Comparison of ENCODE assay signal across 8 cellular contexts in genomic region chr1:220874201-220874655, GRCh38. TPM values are rescaled to one million over a fixed set of nuclear protein-coding genes. Genes with fewer than 3 reads are reported as not detected.
DNase-seq lines count a peak whose midpoint lies in the region; TF ChIP-seq lines count a peak whose summit lies in the region.

No MANE protein-coding gene starts in this region.

- H4K5ac ChIP-seq in mesendoderm (ENCODE audit: low read length): no peak overlapping the region

- H2BK120ac ChIP-seq in mesendoderm (ENCODE audit: low read depth, low read length): no peak overlapping the region

- no peaks in the 10 kb centered on the region for H3K36me3 ChIP-seq in mesendoderm (ENCODE audit: control insufficient read depth, insufficient read depth, low read length)

- no peak overlapping the region for H3K56ac ChIP-seq in mesendoderm (ENCODE audit: low read length)

- H3K27ac ChIP-seq in mesendoderm (ENCODE audit: low read depth, low read length): no peak overlapping the region

- H3K9ac ChIP-seq in mesendoderm (ENCODE audit: low read length): no peak overlapping the region

- H3K79me1 ChIP-seq in mesendoderm (ENCODE audit: low read length): no peaks in the 10 kb centered on the region

- H4K8ac ChIP-seq in mesendoderm (ENCODE audit: low read depth, low read length): no peak overlapping the region

- no peak overlapping the region for H2AK5ac ChIP-seq in mesendoderm (ENCODE audit: low read length)

- WGBS in mesendoderm (ENCODE audit: extremely low coverage, insufficient coverage, low lambda C conversion rate): no CpG with 5 or more reads among the region's 4 CpGs

- no peak overlapping the region for H3K4me2 ChIP-seq in mesendoderm (ENCODE audit: low read length)

- H3K79me2 ChIP-seq in mesendoderm (ENCODE audit: control insufficient read depth, insufficient read depth, low read length): no peaks in the 10 kb centered on the region

- DNase-seq in EL (peak; percentile 58), HFF-Myc (ENCODE audit: extremely low read depth, low read depth) (peak; percentile 45), NOMO-1 treated with dmso at 0.1 percent for 144 hours (lab: John Stamatoyannopoulos, UW; ENCODE audit: unreplicated experiment) (peak; percentile 22), dermis microvascular lymphatic vessel endothelial cell (ENCODE audit: low read depth in 2 of 2) (peak; percentile 80 to 90), mesendoderm (peak; percentile 58), GM19238 (ENCODE audit: insufficient read length, low spot score) (no peak), NCI-H146 treated with DMSO at 0.1 percent for 48 hours (lab: John Stamatoyannopoulos, UW; ENCODE audit: unreplicated experiment) (no peak), T-helper 9 cell (no peak)

- no peak overlapping the region for H2BK5ac ChIP-seq in mesendoderm (ENCODE audit: low read length)

- H3K27me3 ChIP-seq in mesendoderm (ENCODE audit: insufficient read depth, low read length, poor library complexity): peaks cover 16% of the 10 kb centered on the region

- no peak overlapping the region for H2BK15ac ChIP-seq in mesendoderm (replicated peaks; ENCODE audit: low read depth)

- H3K4me3 ChIP-seq in HFF-Myc (replicated peaks; ENCODE audit: low read depth, low read length) (no peak overlapping the region), mesendoderm (ENCODE audit: low read length) (no peak overlapping the region)

- peak; percentile 68 for TF ChIP-seq CTCF in HFF-Myc (IDR thresholded peaks at IDR 0.05; ENCODE audit: low read depth, low read length, missing control alignments)

- H3K4ac ChIP-seq in mesendoderm (ENCODE audit: low read depth, low read length): no peak overlapping the region

- H3K4me1 ChIP-seq in mesendoderm (ENCODE audit: control insufficient read depth, low read depth, low read length): peaks cover 2% of the 10 kb centered on the region

- H3K18ac ChIP-seq in mesendoderm (ENCODE audit: low read length): no peak overlapping the region

- H3K23ac ChIP-seq in mesendoderm (ENCODE audit: low read length): no peak overlapping the region

RNA-seq across cellular contexts. Expression of gene HLX, which starts 5.0 kb away (rescaled TPM):
- total RNA-seq in dermis microvascular lymphatic vessel endothelial cell: 3.4 and 6.4 TPM in 2 replicates
- polyA plus RNA-seq in mesendoderm (2013, experiment 1 of 2): 0.46 TPM
- polyA plus RNA-seq in mesendoderm (2013, experiment 2 of 2): 0.36 TPM

Comparison
In these comparisons a context has a peak if more than half of its experiments do, and no peak if none do; other contexts are left out.
1. DNase-seq: peak in EL (single experiment), HFF-Myc (single experiment), NOMO-1 treated with dmso at 0.1 percent for 144 hours (single experiment), dermis microvascular lymphatic vessel endothelial cell (2 of 2) and mesendoderm (single experiment); none in GM19238 (single experiment), NCI-H146 treated with DMSO at 0.1 percent for 48 hours (single experiment) and T-helper 9 cell (single experiment).